ENCODE assay signal across 11 cellular contexts in the genomic region with DNA sequence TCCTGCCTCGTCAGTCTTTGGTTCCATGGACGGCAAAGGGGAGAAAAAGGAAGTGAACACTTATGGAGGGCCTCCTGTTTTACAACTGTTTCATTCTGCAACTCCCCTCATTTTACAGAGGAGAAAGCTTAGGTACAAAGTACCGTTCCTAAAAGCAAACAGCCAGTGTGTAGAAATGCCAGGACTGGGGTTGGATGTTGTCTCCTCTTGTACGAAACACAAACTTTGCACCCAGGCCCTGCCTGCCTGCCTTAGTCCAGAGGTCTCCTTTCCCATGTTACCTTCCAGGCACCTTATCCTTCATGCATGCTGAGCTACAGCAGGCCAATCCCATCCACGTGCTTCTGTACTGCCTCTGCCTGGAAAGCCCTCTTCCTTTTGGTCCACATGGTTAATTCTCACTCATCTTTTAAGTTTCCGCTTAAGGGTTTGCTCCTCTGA.
DNase-seq lines count a peak whose midpoint lies in the region; ATAC-seq, FAIRE-seq and TF ChIP-seq lines count a peak whose summit lies in the region.
"Had no signal": no experiment of that assay in that cellular context is flagged by ENCODE, and none has a peak within 500 bp of the region (broad histone marks: within the 10 kb centered on the region; RNA-seq: fewer than 3 reads in every experiment).

No MANE protein-coding gene starts in this region.

- POLR2A ChIA-PET in CD4-positive, alpha-beta memory T cell (lab: Charles Lee; ENCODE audit: partially characterized antibody) = interaction anchor here (0.6 to 2.3 kb wide), 13 partner anchors 8 to 536 kb away, joined by 3 to 15 read pairs (median 4); a partner anchor contains a TSS
- POLR2A ChIA-PET in activated CD8-positive, alpha-beta T cell treated with anti-CD3 and anti-CD28 coated beads for 36 hours (lab: Charles Lee) = interaction anchor here (0.8 to 1.5 kb wide), 4 partner anchors 15 to 535 kb away, joined by 3 to 7 read pairs (median 6); a partner anchor contains a TSS

- peak overlapping the region; percentile 71 to 87 (median 80) for H3K4me3 Mint-ChIP-seq in CD4-positive, alpha-beta memory T cell
- H3K4me3 Mint-ChIP-seq in activated CD8-positive, alpha-beta T cell treated with anti-CD3 and anti-CD28 coated beads for 36 hours = peak overlapping the region; percentile 65
- H3K4me3 Mint-ChIP-seq in memory B cell = peak overlapping the region; percentile 74

- TF ChIP-seq CTCF in activated CD8-positive, alpha-beta T cell treated with anti-CD3 and anti-CD28 coated beads for 36 hours (IDR thresholded peaks at IDR 0.05) = no peak
- TF ChIP-seq CTCF in GM10266 (IDR thresholded peaks at IDR 0.05; ENCODE audit: control insufficient read depth, insufficient read depth, low read depth, missing control alignments) = no peak

- peak overlapping the region; percentile 91 to 98 (median 97) for H3K27ac Mint-ChIP-seq in CD4-positive, alpha-beta memory T cell
- H3K27ac Mint-ChIP-seq in activated CD8-positive, alpha-beta T cell treated with anti-CD3 and anti-CD28 coated beads for 36 hours = peak overlapping the region; percentile 95
- H3K27ac Mint-ChIP-seq in memory B cell = peak overlapping the region; percentile 96

- no peak for FAIRE-seq in GM12891 (lab: Jason Lieb, UNC)
- FAIRE-seq: pancreas had no signal

- no peaks in the 10 kb centered on the region for H3K27me3 Mint-ChIP-seq in CD4-positive, alpha-beta memory T cell
- H3K27me3 Mint-ChIP-seq in activated CD8-positive, alpha-beta T cell treated with anti-CD3 and anti-CD28 coated beads for 36 hours = no peaks in the 10 kb centered on the region
- no peaks in the 10 kb centered on the region for H3K27me3 Mint-ChIP-seq in memory B cell

- peak overlapping the region in 1 of 2 donors; percentile 13 for H3K4me3 ChIP-seq in CD4-positive, alpha-beta memory T cell (ENCODE audit: low read length in 2 of 2)
- H3K4me3 ChIP-seq: pancreas had no signal

- no peaks in the 10 kb centered on the region for H3K36me3 Mint-ChIP-seq in CD4-positive, alpha-beta memory T cell
- no peaks in the 10 kb centered on the region for H3K36me3 Mint-ChIP-seq in activated CD8-positive, alpha-beta T cell treated with anti-CD3 and anti-CD28 coated beads for 36 hours (ENCODE audit: low read depth)
- H3K36me3 Mint-ChIP-seq in memory B cell = peaks cover 2% of the 10 kb centered on the region

- H3K9me3 Mint-ChIP-seq in CD4-positive, alpha-beta memory T cell = no peaks in the 10 kb centered on the region
- no peaks in the 10 kb centered on the region for H3K9me3 Mint-ChIP-seq in activated CD8-positive, alpha-beta T cell treated with anti-CD3 and anti-CD28 coated beads for 36 hours
- peaks cover 2% of the 10 kb centered on the region for H3K9me3 Mint-ChIP-seq in memory B cell

- H3K27ac ChIP-seq in CD4-positive, alpha-beta memory T cell (ENCODE audit: low read depth, low read length) = peak overlapping the region; percentile 69
- H3K27ac ChIP-seq: pancreas had no signal

- DNase-seq in CD4-positive, alpha-beta memory T cell = no peak
- DNase-seq in GM12891 (ENCODE audit: insufficient read length, low spot score) (no peak), memory B cell (ENCODE audit: low spot score in 2 of 2) (no peak), GM10266 (ENCODE audit: extremely low spot score) (no peak), NCI-H2029 (lab: John Stamatoyannopoulos, UW) (no peak)
- no peak for DNase-seq in activated CD8-positive, alpha-beta T cell treated with anti-CD3 and anti-CD28 coated beads for 36 hours
- DNase-seq: cerebellar nuclear complex, left cardiac atrium, NCI-H2081 treated with DMSO at 0.1 percent for 48 hours, pancreas had no signal

- CTCF ChIA-PET in CD4-positive, alpha-beta memory T cell (lab: Charles Lee; ENCODE audit: partially characterized antibody) = interaction anchor here (0.9 to 1.0 kb wide), 3 partner anchors 17 to 53 kb away, joined by 3 to 4 read pairs (median 3); no protein-coding TSS in a partner anchor
- CTCF ChIA-PET in activated CD8-positive, alpha-beta T cell treated with anti-CD3 and anti-CD28 coated beads for 36 hours (lab: Charles Lee) = interaction anchor here (0.7 to 5.6 kb wide), 4 partner anchors 14 to 51 kb away, joined by 3 to 24 read pairs (median 4); no protein-coding TSS in a partner anchor

- H3K4me1 ChIP-seq in CD4-positive, alpha-beta memory T cell (ENCODE audit: insufficient read depth, low read length) = peaks cover 53% of the 10 kb centered on the region

- no peaks in the 10 kb centered on the region for H3K9me3 ChIP-seq in CD4-positive, alpha-beta memory T cell (ENCODE audit: control insufficient read depth in 1 of 2, low read length in 2 of 2)
- H3K9me3 ChIP-seq: pancreas had no signal

- no peak; the same call in 1 of the 2 replicates for TF ChIP-seq POLR2A in GM12891 (IDR thresholded peaks at IDR 0.05; ENCODE audit: low read depth, low read length)

- no peaks in the 10 kb centered on the region for H3K27me3 ChIP-seq in CD4-positive, alpha-beta memory T cell (ENCODE audit: insufficient read depth, low read length)
- H3K27me3 ChIP-seq: pancreas had no signal

- H3K4me1 Mint-ChIP-seq in CD4-positive, alpha-beta memory T cell = peaks cover 45 to 65% (median 54%) of the 10 kb centered on the region in 4 donors
- peaks cover 55% of the 10 kb centered on the region for H3K4me1 Mint-ChIP-seq in activated CD8-positive, alpha-beta T cell treated with anti-CD3 and anti-CD28 coated beads for 36 hours (ENCODE audit: low read depth)
- H3K4me1 Mint-ChIP-seq in memory B cell = peaks cover 36% of the 10 kb centered on the region

- ATAC-seq in activated CD8-positive, alpha-beta T cell treated with anti-CD3 and anti-CD28 coated beads for 36 hours = no peak
- no peak for ATAC-seq in memory B cell (ENCODE audit: low read depth)
- ATAC-seq in GM18498 (IDR thresholded peaks at IDR 0.05; ENCODE audit: unreplicated experiment) = no peak

- H3K36me3 ChIP-seq in CD4-positive, alpha-beta memory T cell (ENCODE audit: insufficient read depth, low read length) = no peaks in the 10 kb centered on the region
- H3K36me3 ChIP-seq: pancreas had no signal

- intact Hi-C loops in CD4-positive, alpha-beta memory T cell (cut with micrococcal nuclease) = loop anchor here (1.0 to 2.0 kb wide), 4 partner anchors 27 to 208 kb away; a partner anchor contains a TSS
- intact Hi-C loops in activated CD8-positive, alpha-beta T cell treated with anti-CD3 and anti-CD28 coated beads for 36 hours (cut with micrococcal nuclease) = loop anchor here (2.0 kb wide), 1 partner anchor 49 kb away; no protein-coding TSS in a partner anchor

TF ChIP-seq in GM12891, 5 proteins besides CTCF, POLR2A, EP300 and RAD21:
- TF ChIP-seq POU2F2 (IDR thresholded peaks at IDR 0.05; ENCODE audit: low read depth, low read length) (no peak), SPI1 (IDR thresholded peaks at IDR 0.05; ENCODE audit: low read depth, low read length) (peak; percentile 72), PAX5 (IDR thresholded peaks at IDR 0.05; ENCODE audit: insufficient read depth, low read length, severe bottlenecking) (no peak), POLR2AphosphoS5 (IDR thresholded peaks at IDR 0.05; ENCODE audit: low read depth, low read length) (no peak), TAF1 (IDR thresholded peaks at IDR 0.05; ENCODE audit: low read depth, low read length) (no peak)
